17 cellular contexts compared by ENCODE assay signal in the genomic region with DNA sequence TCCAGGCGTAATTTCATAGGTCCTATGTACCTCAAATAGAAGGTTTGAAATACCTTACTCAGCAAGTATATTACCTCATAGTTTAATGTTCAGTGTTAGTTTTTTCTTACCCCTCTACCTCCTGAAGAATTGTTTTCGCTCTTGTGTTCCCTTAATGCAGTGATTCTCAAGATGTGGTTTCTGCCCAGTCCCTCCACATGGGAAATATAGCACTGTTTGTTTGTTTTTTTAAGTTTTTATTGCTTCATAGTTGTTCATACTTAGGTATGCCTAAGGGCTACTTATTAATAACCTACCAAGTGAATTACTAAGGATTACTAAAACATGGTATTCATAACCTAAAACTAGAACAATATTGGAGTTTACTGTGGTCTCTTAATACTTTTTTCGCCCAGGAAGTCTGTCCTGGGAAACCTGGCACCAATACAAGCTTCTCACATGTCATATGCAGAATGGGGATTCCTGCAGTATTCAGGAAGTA. TPM values are rescaled to one million over a fixed set of nuclear protein-coding genes. Genes with fewer than 3 reads are reported as not detected.
DNase-seq lines count a peak whose midpoint lies in the region; FAIRE-seq and TF ChIP-seq lines count a peak whose summit lies in the region.
"Had no signal": no experiment of that assay in that cellular context is flagged by ENCODE, and none has a peak within 500 bp of the region (broad histone marks: within the 10 kb centered on the region; RNA-seq: fewer than 3 reads in every experiment).

No MANE protein-coding gene starts in this region.

- H3K4me3 ChIP-seq in AG10803 (ENCODE audit: low read length): no peak overlapping the region
- H3K4me3 ChIP-seq in MG63: no peak overlapping the region
- no peak overlapping the region for H3K4me3 ChIP-seq in small intestine (ENCODE audit: low read depth in 1 of 2, low read length in 2 of 2)
- H3K4me3 ChIP-seq: ascending aorta, psoas muscle had no signal

- DNase-seq in AG10803 (ENCODE audit: low read depth) (peak; percentile 44), MG63 (peak; percentile 53), kidney tubule cell (ENCODE audit: low spot score) (peak; percentile 48), small intestine (no peak), mucosa of gallbladder (ENCODE audit: low spot score) (no peak), NOMO-1 treated with dmso at 0.1 percent for 144 hours (lab: John Stamatoyannopoulos, UW; ENCODE audit: unreplicated experiment) (no peak), GM03348 (ENCODE audit: low spot score) (no peak)
- DNase-seq: activated CD4-positive, CD25-positive, alpha-beta regulatory T cell treated with anti-CD3 and anti-CD28 coated beads, Interleukin-2, amount 50 U/mL, for 72 hours; activated T-cell treated with anti-CD3 and anti-CD28 coated beads, Interleukin-2, amount 50 U/mL, for 72 hours; BE2C; GDM1; NCI-H1694 treated with DMSO at 0.1 percent for 48 hours; psoas muscle; stimulated activated CD4-positive, alpha-beta T cell treated with anti-CD3 and anti-CD28 coated beads, Interleukin-4, amount 100 ng/mL, for 1 hour had no signal

- H3K27ac Mint-ChIP-seq in brain: peak overlapping the region in 3 of 5 experiments; percentile 5 to 74 (median 55)
- H3K27ac Mint-ChIP-seq: activated T-cell treated with anti-CD3 and anti-CD28 coated beads, Interleukin-2, amount 50 U/mL, for 72 hours; stimulated activated memory B cell treated with anti-CD40 and anti-IgM and Interleukin-4, amounts not matched to agents 10 μg/mL and 1 μg/mL and 100 μg/mL, for 72 hours had no signal

- peaks cover 51% of the 10 kb centered on the region for H3K36me3 Mint-ChIP-seq in brain

- no peaks in the 10 kb centered on the region for H3K4me1 ChIP-seq in small intestine (ENCODE audit: control insufficient read depth in 2 of 2, insufficient read depth in 1 of 2, low read depth in 1 of 2, low read length in 1 of 2)

- H3K9me3 ChIP-seq in MG63 (no peaks in the 10 kb centered on the region), small intestine (ENCODE audit: control insufficient read depth, low read depth) (no peaks in the 10 kb centered on the region)
- H3K9me3 ChIP-seq: ascending aorta, BE2C, psoas muscle had no signal

- FAIRE-seq in small intestine (lab: Jason Lieb, UNC): no peak

- H3K27me3 ChIP-seq in MG63: no peaks in the 10 kb centered on the region
- no peaks in the 10 kb centered on the region for H3K27me3 ChIP-seq in small intestine (ENCODE audit: control insufficient read depth in 2 of 2, insufficient read depth in 2 of 2, low read length in 2 of 2)
- H3K27me3 ChIP-seq: ascending aorta, BE2C had no signal

- peaks cover 69% of the 10 kb centered on the region for H3K4me1 Mint-ChIP-seq in brain

- H3K4me3 Mint-ChIP-seq in brain: peak overlapping the region; percentile 3 to 88 (median 18)
- H3K4me3 Mint-ChIP-seq: activated T-cell treated with anti-CD3 and anti-CD28 coated beads, Interleukin-2, amount 50 U/mL, for 72 hours; stimulated activated memory B cell treated with anti-CD40 and anti-IgM and Interleukin-4, amounts not matched to agents 10 μg/mL and 1 μg/mL and 100 μg/mL, for 72 hours had no signal

- 68 to 82% (median 81%) methylated on average over 3 of the region's 3 CpGs for WGBS in small intestine, 3 donors

- peaks cover 0 to 2% (median 0%) of the 10 kb centered on the region in 5 experiments for H3K9me3 Mint-ChIP-seq in brain
- H3K9me3 Mint-ChIP-seq: activated T-cell treated with anti-CD3 and anti-CD28 coated beads, Interleukin-2, amount 50 U/mL, for 72 hours; stimulated activated memory B cell treated with anti-CD40 and anti-IgM and Interleukin-4, amounts not matched to agents 10 μg/mL and 1 μg/mL and 100 μg/mL, for 72 hours had no signal

- peaks cover 8% of the 10 kb centered on the region for H3K27me3 Mint-ChIP-seq in brain
- H3K27me3 Mint-ChIP-seq: stimulated activated memory B cell treated with anti-CD40 and anti-IgM and Interleukin-4, amounts not matched to agents 10 μg/mL and 1 μg/mL and 100 μg/mL, for 72 hours had no signal

- H3K36me3 ChIP-seq in MG63: peaks cover 2% of the 10 kb centered on the region; the same call in 1 of the 2 replicates
- H3K36me3 ChIP-seq in small intestine (ENCODE audit: control insufficient read depth in 2 of 2, insufficient read depth in 2 of 2, low read length in 2 of 2): no peaks in the 10 kb centered on the region
- H3K36me3 ChIP-seq: ascending aorta, BE2C had no signal

- H3K27ac ChIP-seq in small intestine (ENCODE audit: low read depth in 1 of 2, low read length in 1 of 2): no peak overlapping the region
- H3K27ac ChIP-seq: psoas muscle had no signal

- TF ChIP-seq CTCF in AG10803 (conservative IDR thresholded peaks at IDR 0.05; ENCODE audit: low read length) (no peak), brain (conservative IDR thresholded peaks at IDR 0.05) (no peak)

RNA-seq across cellular contexts. Expression of a gene that starts 5.0 kb away (rescaled TPM):
- total RNA-seq in MG63 (2014; rRNA removed; shearing (Covaris generic); ENCODE audit: low replicate concordance): 72.1 and 106 TPM in 2 replicates
- polyA plus RNA-seq in brain (ENCODE audit: insufficient read depth, low read depth, low replicate concordance) (22.6 TPM), small intestine (10 to 100 TPM; 12.4 to 17.4 (median 17.0) TPM)
- total RNA-seq in mucosa of gallbladder: 49.6 TPM

RNA-seq across cellular contexts. Expression of a gene that starts 5.3 kb away (rescaled TPM):
- total RNA-seq in MG63 (2014; rRNA removed; shearing (Covaris generic); ENCODE audit: low replicate concordance): 164 and 294 TPM in 2 replicates
- polyA plus RNA-seq in brain (ENCODE audit: insufficient read depth, low read depth, low replicate concordance) (208 TPM), small intestine (10 to 100 TPM; 60.8 to 79.8 (median 61.3) TPM)
- 76.1 TPM for total RNA-seq in mucosa of gallbladder

RNA-seq across cellular contexts. Expression of a gene that starts 54.0 kb away (rescaled TPM):
- total RNA-seq in MG63 (2014; rRNA removed; shearing (Covaris generic); ENCODE audit: low replicate concordance): 352 and 467 TPM in 2 replicates
- polyA plus RNA-seq in brain (ENCODE audit: insufficient read depth, low read depth, low replicate concordance): 62.5 TPM
- 10 to 100 TPM; 18.8 to 30.3 (median 24.9) TPM for polyA plus RNA-seq in small intestine
- 46.4 TPM for total RNA-seq in mucosa of gallbladder

Comparison
In these comparisons a context has a peak if more than half of its experiments do, and no peak if none do; other contexts are left out.
1. DNase-seq: peak in AG10803 (single experiment), MG63 (single experiment) and kidney tubule cell (single experiment); none in small intestine (single experiment), mucosa of gallbladder (single experiment), NOMO-1 treated with dmso at 0.1 percent for 144 hours (single experiment) and GM03348 (single experiment).